ENCODE assay signal across 30 cellular contexts in genomic region chr16:13953501-13953900, GRCh38.
"Had no signal": no experiment of that assay in that cellular context is flagged by ENCODE, and none has a peak within 500 bp of the region (broad histone marks: within the 10 kb centered on the region; RNA-seq: fewer than 3 reads in every experiment).

No MANE protein-coding gene starts in this region.

- H3K9me3 ChIP-seq: adrenal gland, body of pancreas, colonic mucosa, esophagus muscularis mucosa, gastrocnemius medialis had no signal

- H3K27me3 ChIP-seq: adrenal gland, body of pancreas, colonic mucosa, esophagus muscularis mucosa, foreskin keratinocyte, gastrocnemius medialis had no signal

- H3K36me3 ChIP-seq: colonic mucosa had no signal

- H3K4me3 ChIP-seq: adrenal gland, body of pancreas, colonic mucosa, esophagus muscularis mucosa, gastrocnemius medialis had no signal

- DNase-seq: activated B cell treated with CpG ODN at 0.5 μM for 24 hours; activated CD4-positive, alpha-beta T cell treated with anti-CD3 and anti-CD28 coated beads for 48 hours; activated CD4-positive, alpha-beta T cell treated with anti-CD3 and anti-CD28 coated beads, Interleukin-2, amount 50 U/mL, for 1 hour; activated CD4-positive, alpha-beta T cell treated with anti-CD3 and anti-CD28 coated beads, Interleukin-2, amount 50 U/mL, for 48 hours; activated CD8-positive, alpha-beta memory T cell treated with anti-CD3 and anti-CD28 coated beads for 24 hours; activated CD8-positive, alpha-beta T cell treated with anti-CD3 and anti-CD28 coated beads for 36 hours; activated effector memory CD4-positive, alpha-beta T cell treated with anti-CD3 and anti-CD28 coated beads, Interleukin-2, amount 50 U/mL, for 16 hours; activated naive CD4-positive, alpha-beta T cell treated with anti-CD3 and anti-CD28 coated beads for 36 hours; activated naive CD8-positive, alpha-beta T cell treated with anti-CD3 and anti-CD28 coated beads for 36 hours; activated naive CD8-positive, alpha-beta T cell treated with anti-CD3 and anti-CD28 coated beads, Interleukin-2, amount 50 U/mL, for 24 hours; activated T-cell treated with anti-CD3 and anti-CD28 coated beads, Interleukin-2, amount 50 U/mL, for 1 hour; activated T-cell treated with anti-CD3 and anti-CD28 coated beads, Interleukin-2, amount 50 U/mL, for 48 hours; adrenal gland; amygdala; aorta; body of pancreas; central memory CD4-positive, alpha-beta T cell; cerebellar nuclear complex; colonic mucosa; effector CD8-positive, alpha-beta T cell; erythroblast; foreskin keratinocyte; gastrocnemius medialis; glutamatergic neuron; T-helper 1 cell; T-helper 17 cell; T1000; WERI-Rb-1 had no signal

- ATAC-seq: activated CD4-positive, CD25-positive, alpha-beta regulatory T cell treated with anti-CD3 and anti-CD28 coated beads, Interleukin-2, amount 50 U/mL, for 24 hours; activated CD8-positive, alpha-beta T cell treated with anti-CD3 and anti-CD28 coated beads for 36 hours; activated naive CD8-positive, alpha-beta T cell treated with anti-CD3 and anti-CD28 coated beads, Interleukin-2, amount 50 U/mL, for 24 hours; body of pancreas; foreskin keratinocyte; gastrocnemius medialis; T-helper 17 cell had no signal

- H3K4me1 ChIP-seq: colonic mucosa had no signal

- H3K27ac ChIP-seq: adrenal gland, body of pancreas, colonic mucosa, esophagus muscularis mucosa, foreskin keratinocyte, gastrocnemius medialis, WERI-Rb-1 had no signal
